In the genomic region with DNA sequence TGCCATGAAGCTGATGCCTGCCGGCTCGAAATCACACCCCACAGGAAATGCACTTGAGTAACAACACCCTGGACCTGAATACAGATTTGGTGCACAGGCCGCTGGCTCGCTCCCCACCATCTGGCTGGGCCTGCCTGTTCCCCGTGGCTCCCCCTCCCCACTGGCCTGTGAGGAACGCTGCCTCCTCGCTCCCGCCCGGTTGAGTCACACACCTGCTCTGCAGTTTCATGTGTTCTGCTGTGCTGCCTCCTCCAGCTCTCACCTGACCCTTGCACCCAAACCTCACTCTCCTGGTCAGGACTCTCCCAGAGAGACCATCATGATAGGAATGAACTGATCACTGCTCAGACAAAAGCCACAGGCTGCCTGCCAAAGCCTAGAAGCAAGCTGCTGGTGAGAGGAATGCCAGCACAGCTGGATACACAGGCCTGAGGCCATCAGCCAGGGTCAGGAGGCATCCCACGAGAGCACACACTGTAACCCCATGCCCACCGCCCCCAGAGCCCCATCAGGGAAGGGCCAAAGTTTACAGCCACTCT, we compare ENCODE assay signal across 1 cellular context.
TF ChIP-seq lines count a peak whose summit lies in the region.

No MANE protein-coding gene starts in this region.

TF ChIP-seq in HepG2, 621 proteins besides CTCF, POLR2A, EP300 and RAD21 (continued from another document and continues in another):
- peak; percentile 98 for TF ChIP-seq ZNF292 (CRISPR knock-in tag; IDR thresholded peaks at IDR 0.05; ENCODE audit: borderline replicate concordance, low read depth)
- peak; percentile 67; the same call in 1 of the 2 replicates for TF ChIP-seq ERF (CRISPR knock-in tag; IDR thresholded peaks at IDR 0.05)
- TF ChIP-seq ZNF326 (CRISPR knock-in tag; IDR thresholded peaks at IDR 0.05; ENCODE audit: borderline replicate concordance): peak; percentile 80
- TF ChIP-seq, protein P1, sequence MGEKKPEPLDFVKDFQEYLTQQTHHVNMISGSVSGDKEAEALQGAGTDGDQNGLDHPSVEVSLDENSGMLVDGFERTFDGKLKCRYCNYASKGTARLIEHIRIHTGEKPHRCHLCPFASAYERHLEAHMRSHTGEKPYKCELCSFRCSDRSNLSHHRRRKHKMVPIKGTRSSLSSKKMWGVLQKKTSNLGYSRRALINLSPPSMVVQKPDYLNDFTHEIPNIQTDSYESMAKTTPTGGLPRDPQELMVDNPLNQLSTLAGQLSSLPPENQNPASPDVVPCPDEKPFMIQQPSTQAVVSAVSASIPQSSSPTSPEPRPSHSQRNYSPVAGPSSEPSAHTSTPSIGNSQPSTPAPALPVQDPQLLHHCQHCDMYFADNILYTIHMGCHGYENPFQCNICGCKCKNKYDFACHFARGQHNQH (CRISPR knock-in tag; IDR thresholded peaks at IDR 0.05): peak; percentile 81; the same call in 1 of the 2 replicates
- no peak for TF ChIP-seq CBX2 (IDR thresholded peaks at IDR 0.05; ENCODE audit: low read depth, low read length)
- no peak for TF ChIP-seq CBX2 (CRISPR knock-in tag; IDR thresholded peaks at IDR 0.05; ENCODE audit: low read depth)
- TF ChIP-seq, protein P2, sequence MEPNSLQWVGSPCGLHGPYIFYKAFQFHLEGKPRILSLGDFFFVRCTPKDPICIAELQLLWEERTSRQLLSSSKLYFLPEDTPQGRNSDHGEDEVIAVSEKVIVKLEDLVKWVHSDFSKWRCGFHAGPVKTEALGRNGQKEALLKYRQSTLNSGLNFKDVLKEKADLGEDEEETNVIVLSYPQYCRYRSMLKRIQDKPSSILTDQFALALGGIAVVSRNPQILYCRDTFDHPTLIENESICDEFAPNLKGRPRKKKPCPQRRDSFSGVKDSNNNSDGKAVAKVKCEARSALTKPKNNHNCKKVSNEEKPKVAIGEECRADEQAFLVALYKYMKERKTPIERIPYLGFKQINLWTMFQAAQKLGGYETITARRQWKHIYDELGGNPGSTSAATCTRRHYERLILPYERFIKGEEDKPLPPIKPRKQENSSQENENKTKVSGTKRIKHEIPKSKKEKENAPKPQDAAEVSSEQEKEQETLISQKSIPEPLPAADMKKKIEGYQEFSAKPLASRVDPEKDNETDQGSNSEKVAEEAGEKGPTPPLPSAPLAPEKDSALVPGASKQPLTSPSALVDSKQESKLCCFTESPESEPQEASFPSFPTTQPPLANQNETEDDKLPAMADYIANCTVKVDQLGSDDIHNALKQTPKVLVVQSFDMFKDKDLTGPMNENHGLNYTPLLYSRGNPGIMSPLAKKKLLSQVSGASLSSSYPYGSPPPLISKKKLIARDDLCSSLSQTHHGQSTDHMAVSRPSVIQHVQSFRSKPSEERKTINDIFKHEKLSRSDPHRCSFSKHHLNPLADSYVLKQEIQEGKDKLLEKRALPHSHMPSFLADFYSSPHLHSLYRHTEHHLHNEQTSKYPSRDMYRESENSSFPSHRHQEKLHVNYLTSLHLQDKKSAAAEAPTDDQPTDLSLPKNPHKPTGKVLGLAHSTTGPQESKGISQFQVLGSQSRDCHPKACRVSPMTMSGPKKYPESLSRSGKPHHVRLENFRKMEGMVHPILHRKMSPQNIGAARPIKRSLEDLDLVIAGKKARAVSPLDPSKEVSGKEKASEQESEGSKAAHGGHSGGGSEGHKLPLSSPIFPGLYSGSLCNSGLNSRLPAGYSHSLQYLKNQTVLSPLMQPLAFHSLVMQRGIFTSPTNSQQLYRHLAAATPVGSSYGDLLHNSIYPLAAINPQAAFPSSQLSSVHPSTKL (CRISPR knock-in tag; IDR thresholded peaks at IDR 0.05): peak; percentile 35; the same call in 1 of the 2 replicates
- TF ChIP-seq PCBP1 (IDR thresholded peaks at IDR 0.05; ENCODE audit: borderline replicate concordance, low read depth, low read length): 0 out of 2 replicates have a peak, but pooled peaks have one; percentile 38
- TF ChIP-seq, protein P3, sequence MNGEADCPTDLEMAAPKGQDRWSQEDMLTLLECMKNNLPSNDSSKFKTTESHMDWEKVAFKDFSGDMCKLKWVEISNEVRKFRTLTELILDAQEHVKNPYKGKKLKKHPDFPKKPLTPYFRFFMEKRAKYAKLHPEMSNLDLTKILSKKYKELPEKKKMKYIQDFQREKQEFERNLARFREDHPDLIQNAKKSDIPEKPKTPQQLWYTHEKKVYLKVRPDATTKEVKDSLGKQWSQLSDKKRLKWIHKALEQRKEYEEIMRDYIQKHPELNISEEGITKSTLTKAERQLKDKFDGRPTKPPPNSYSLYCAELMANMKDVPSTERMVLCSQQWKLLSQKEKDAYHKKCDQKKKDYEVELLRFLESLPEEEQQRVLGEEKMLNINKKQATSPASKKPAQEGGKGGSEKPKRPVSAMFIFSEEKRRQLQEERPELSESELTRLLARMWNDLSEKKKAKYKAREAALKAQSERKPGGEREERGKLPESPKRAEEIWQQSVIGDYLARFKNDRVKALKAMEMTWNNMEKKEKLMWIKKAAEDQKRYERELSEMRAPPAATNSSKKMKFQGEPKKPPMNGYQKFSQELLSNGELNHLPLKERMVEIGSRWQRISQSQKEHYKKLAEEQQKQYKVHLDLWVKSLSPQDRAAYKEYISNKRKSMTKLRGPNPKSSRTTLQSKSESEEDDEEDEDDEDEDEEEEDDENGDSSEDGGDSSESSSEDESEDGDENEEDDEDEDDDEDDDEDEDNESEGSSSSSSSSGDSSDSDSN (CRISPR knock-in tag; IDR thresholded peaks at IDR 0.05): peak; percentile 63
- peak; percentile 44 for TF ChIP-seq HNRNPH1 (optimal IDR thresholded peaks at IDR 0.05; ENCODE audit: low read depth, low read length)
- TF ChIP-seq HNRNPL (IDR thresholded peaks at IDR 0.05; ENCODE audit: low read depth, low read length): 0 out of 2 replicates have a peak, but pooled peaks have one; percentile 44
- TF ChIP-seq SMAD1 (CRISPR knock-in tag; IDR thresholded peaks at IDR 0.05; ENCODE audit: borderline replicate concordance, low read depth): no peak
- peak; percentile 40; the same call in 1 of the 2 replicates for TF ChIP-seq YEATS2 (CRISPR knock-in tag; IDR thresholded peaks at IDR 0.05; ENCODE audit: borderline replicate concordance)
- TF ChIP-seq FOSL2 (CRISPR knock-in tag; IDR thresholded peaks at IDR 0.05): peak; percentile 85
- TF ChIP-seq FOSL1 (CRISPR knock-in tag; IDR thresholded peaks at IDR 0.05; ENCODE audit: borderline replicate concordance): no peak
- TF ChIP-seq TEAD3 (CRISPR knock-in tag; optimal IDR thresholded peaks at IDR 0.05; ENCODE audit: borderline replicate concordance): peak; percentile 79
- TF ChIP-seq, protein P4, sequence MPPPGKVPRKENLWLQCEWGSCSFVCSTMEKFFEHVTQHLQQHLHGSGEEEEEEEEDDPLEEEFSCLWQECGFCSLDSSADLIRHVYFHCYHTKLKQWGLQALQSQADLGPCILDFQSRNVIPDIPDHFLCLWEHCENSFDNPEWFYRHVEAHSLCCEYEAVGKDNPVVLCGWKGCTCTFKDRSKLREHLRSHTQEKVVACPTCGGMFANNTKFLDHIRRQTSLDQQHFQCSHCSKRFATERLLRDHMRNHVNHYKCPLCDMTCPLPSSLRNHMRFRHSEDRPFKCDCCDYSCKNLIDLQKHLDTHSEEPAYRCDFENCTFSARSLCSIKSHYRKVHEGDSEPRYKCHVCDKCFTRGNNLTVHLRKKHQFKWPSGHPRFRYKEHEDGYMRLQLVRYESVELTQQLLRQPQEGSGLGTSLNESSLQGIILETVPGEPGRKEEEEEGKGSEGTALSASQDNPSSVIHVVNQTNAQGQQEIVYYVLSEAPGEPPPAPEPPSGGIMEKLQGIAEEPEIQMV (CRISPR knock-in tag; IDR thresholded peaks at IDR 0.05; ENCODE audit: low read depth): 0 out of 2 replicates have a peak, but pooled peaks have one; percentile 39
- TF ChIP-seq, protein P5, sequence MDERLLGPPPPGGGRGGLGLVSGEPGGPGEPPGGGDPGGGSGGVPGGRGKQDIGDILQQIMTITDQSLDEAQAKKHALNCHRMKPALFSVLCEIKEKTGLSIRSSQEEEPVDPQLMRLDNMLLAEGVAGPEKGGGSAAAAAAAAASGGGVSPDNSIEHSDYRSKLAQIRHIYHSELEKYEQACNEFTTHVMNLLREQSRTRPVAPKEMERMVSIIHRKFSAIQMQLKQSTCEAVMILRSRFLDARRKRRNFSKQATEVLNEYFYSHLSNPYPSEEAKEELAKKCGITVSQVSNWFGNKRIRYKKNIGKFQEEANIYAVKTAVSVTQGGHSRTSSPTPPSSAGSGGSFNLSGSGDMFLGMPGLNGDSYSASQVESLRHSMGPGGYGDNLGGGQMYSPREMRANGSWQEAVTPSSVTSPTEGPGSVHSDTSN (CRISPR knock-in tag; IDR thresholded peaks at IDR 0.05): no peak
- TF ChIP-seq, protein P6, sequence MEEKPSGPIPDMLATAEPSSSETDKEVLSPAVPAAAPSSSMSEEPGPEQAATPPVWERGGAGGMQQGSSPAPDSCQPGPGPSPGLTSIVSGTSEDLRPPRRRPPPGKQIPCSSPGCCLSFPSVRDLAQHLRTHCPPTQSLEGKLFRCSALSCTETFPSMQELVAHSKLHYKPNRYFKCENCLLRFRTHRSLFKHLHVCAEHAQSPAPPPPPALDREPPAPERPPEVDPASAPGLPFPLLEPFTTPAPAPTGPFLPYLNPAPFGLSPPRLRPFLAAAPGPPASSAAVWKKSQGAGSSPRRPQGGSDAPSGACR (CRISPR knock-in tag; IDR thresholded peaks at IDR 0.05): 0 out of 2 replicates have a peak, but pooled peaks have one; percentile 42
- no peak for TF ChIP-seq ZNF839 (CRISPR knock-in tag; IDR thresholded peaks at IDR 0.05; ENCODE audit: borderline replicate concordance)
- TF ChIP-seq SAP130 (CRISPR knock-in tag; IDR thresholded peaks at IDR 0.05; ENCODE audit: low read depth): peak; percentile 77
- TF ChIP-seq, protein P7, sequence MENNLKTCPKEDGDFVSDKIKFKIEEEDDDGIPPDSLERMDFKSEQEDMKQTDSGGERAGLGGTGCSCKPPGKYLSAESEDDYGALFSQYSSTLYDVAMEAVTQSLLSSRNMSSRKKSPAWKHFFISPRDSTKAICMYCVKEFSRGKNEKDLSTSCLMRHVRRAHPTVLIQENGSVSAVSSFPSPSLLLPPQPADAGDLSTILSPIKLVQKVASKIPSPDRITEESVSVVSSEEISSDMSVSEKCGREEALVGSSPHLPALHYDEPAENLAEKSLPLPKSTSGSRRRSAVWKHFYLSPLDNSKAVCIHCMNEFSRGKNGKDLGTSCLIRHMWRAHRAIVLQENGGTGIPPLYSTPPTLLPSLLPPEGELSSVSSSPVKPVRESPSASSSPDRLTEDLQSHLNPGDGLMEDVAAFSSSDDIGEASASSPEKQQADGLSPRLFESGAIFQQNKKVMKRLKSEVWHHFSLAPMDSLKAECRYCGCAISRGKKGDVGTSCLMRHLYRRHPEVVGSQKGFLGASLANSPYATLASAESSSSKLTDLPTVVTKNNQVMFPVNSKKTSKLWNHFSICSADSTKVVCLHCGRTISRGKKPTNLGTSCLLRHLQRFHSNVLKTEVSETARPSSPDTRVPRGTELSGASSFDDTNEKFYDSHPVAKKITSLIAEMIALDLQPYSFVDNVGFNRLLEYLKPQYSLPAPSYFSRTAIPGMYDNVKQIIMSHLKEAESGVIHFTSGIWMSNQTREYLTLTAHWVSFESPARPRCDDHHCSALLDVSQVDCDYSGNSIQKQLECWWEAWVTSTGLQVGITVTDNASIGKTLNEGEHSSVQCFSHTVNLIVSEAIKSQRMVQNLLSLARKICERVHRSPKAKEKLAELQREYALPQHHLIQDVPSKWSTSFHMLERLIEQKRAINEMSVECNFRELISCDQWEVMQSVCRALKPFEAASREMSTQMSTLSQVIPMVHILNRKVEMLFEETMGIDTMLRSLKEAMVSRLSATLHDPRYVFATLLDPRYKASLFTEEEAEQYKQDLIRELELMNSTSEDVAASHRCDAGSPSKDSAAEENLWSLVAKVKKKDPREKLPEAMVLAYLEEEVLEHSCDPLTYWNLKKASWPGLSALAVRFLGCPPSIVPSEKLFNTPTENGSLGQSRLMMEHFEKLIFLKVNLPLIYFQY (CRISPR knock-in tag; IDR thresholded peaks at IDR 0.05; ENCODE audit: borderline replicate concordance): no peak
- no peak for TF ChIP-seq ARNT (IDR thresholded peaks at IDR 0.05)
- TF ChIP-seq KMT2A (CRISPR knock-in tag; IDR thresholded peaks at IDR 0.05): peak; percentile 52; the same call in 1 of the 2 replicates
- TF ChIP-seq RARA (CRISPR knock-in tag; IDR thresholded peaks at IDR 0.05): peak; percentile 60
- TF ChIP-seq LCORL (IDR thresholded peaks at IDR 0.05): no peak
- TF ChIP-seq LCORL (CRISPR knock-in tag; IDR thresholded peaks at IDR 0.05): peak; percentile 80
- TF ChIP-seq ZNF383 (CRISPR knock-in tag; IDR thresholded peaks at IDR 0.05; ENCODE audit: borderline replicate concordance): no peak
- peak; percentile 7; the same call in 1 of the 2 replicates for TF ChIP-seq MAFF (IDR thresholded peaks at IDR 0.05; ENCODE audit: low read depth, low read length)
- TF ChIP-seq MBD4 (IDR thresholded peaks at IDR 0.05; ENCODE audit: borderline replicate concordance, low read length): no peak
- TF ChIP-seq RARG (CRISPR knock-in tag; IDR thresholded peaks at IDR 0.05; ENCODE audit: low read depth): no peak
- TF ChIP-seq ZFX (CRISPR knock-in tag; IDR thresholded peaks at IDR 0.05; ENCODE audit: low read depth): peak; percentile 80
- no peak for TF ChIP-seq ZNF230 (CRISPR knock-in tag; IDR thresholded peaks at IDR 0.05)
- TF ChIP-seq, protein P8, sequence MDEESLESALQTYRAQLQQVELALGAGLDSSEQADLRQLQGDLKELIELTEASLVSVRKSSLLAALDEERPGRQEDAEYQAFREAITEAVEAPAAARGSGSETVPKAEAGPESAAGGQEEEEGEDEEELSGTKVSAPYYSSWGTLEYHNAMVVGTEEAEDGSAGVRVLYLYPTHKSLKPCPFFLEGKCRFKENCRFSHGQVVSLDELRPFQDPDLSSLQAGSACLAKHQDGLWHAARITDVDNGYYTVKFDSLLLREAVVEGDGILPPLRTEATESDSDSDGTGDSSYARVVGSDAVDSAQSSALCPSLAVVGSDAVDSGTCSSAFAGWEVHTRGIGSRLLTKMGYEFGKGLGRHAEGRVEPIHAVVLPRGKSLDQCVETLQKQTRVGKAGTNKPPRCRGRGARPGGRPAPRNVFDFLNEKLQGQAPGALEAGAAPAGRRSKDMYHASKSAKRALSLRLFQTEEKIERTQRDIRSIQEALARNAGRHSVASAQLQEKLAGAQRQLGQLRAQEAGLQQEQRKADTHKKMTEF (CRISPR knock-in tag; IDR thresholded peaks at IDR 0.05): no peak
- no peak for TF ChIP-seq ZNF432 (CRISPR knock-in tag; IDR thresholded peaks at IDR 0.05; ENCODE audit: borderline replicate concordance)
- TF ChIP-seq, protein P9, sequence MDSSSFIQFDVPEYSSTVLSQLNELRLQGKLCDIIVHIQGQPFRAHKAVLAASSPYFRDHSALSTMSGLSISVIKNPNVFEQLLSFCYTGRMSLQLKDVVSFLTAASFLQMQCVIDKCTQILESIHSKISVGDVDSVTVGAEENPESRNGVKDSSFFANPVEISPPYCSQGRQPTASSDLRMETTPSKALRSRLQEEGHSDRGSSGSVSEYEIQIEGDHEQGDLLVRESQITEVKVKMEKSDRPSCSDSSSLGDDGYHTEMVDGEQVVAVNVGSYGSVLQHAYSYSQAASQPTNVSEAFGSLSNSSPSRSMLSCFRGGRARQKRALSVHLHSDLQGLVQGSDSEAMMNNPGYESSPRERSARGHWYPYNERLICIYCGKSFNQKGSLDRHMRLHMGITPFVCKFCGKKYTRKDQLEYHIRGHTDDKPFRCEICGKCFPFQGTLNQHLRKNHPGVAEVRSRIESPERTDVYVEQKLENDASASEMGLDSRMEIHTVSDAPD (CRISPR knock-in tag; IDR thresholded peaks at IDR 0.05): peak; percentile 42; the same call in 1 of the 2 replicates
- TF ChIP-seq ZNF780A (CRISPR knock-in tag; IDR thresholded peaks at IDR 0.05): peak; percentile 99
- TF ChIP-seq TARDBP (CRISPR knock-in tag; IDR thresholded peaks at IDR 0.05): peak; percentile 73; the same call in 1 of the 2 replicates
- 0 out of 2 replicates have a peak, but pooled peaks have one; percentile 56 for TF ChIP-seq THAP11 (CRISPR knock-in tag; IDR thresholded peaks at IDR 0.05)
- no peak for TF ChIP-seq NFE2L2 (IDR thresholded peaks at IDR 0.05; ENCODE audit: low read length)
